Comparison of ENCODE assay signal across 2 cellular contexts in the genomic region with DNA sequence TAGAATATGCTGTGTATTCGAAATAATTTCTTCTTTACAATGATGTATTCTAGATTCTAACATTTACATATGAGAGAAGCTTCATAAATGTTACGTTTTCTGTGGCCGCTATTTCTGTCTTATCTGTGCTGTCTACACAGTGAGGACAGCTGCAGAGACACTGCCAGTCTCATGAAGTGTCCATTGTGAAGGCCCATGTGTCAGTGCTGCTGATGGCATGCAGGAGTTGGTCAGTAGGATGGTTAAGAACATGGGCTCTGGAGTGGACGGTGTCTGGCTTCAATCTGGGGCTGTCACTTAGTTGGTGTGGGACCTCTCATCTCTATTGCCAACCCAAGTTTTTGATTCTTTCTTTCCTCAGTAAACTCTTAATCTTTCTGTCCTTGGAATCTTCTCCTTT.
TF ChIP-seq lines count a peak whose summit lies in the region.

No MANE protein-coding gene starts in this region.

TF ChIP-seq in A549, 52 proteins besides CTCF, POLR2A, EP300 and RAD21:
- TF ChIP-seq, protein P1, sequence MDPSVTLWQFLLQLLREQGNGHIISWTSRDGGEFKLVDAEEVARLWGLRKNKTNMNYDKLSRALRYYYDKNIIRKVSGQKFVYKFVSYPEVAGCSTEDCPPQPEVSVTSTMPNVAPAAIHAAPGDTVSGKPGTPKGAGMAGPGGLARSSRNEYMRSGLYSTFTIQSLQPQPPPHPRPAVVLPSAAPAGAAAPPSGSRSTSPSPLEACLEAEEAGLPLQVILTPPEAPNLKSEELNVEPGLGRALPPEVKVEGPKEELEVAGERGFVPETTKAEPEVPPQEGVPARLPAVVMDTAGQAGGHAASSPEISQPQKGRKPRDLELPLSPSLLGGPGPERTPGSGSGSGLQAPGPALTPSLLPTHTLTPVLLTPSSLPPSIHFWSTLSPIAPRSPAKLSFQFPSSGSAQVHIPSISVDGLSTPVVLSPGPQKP (IDR thresholded peaks at IDR 0.05; ENCODE audit: low read depth, low read length), result no peak
- no peak for TF ChIP-seq HOXA7 (CRISPR knock-in tag; IDR thresholded peaks at IDR 0.05)
- no peak for TF ChIP-seq CEBPB (IDR thresholded peaks at IDR 0.05)
- TF ChIP-seq EHMT2 (IDR thresholded peaks at IDR 0.05; ENCODE audit: low read depth), result no peak
- TF ChIP-seq CBX8 (IDR thresholded peaks at IDR 0.05), result no peak
- TF ChIP-seq JUN (IDR thresholded peaks at IDR 0.05), result no peak
- no peak for TF ChIP-seq NPAS2 (CRISPR knock-in tag; IDR thresholded peaks at IDR 0.05; ENCODE audit: borderline replicate concordance)
- TF ChIP-seq, protein P2, sequence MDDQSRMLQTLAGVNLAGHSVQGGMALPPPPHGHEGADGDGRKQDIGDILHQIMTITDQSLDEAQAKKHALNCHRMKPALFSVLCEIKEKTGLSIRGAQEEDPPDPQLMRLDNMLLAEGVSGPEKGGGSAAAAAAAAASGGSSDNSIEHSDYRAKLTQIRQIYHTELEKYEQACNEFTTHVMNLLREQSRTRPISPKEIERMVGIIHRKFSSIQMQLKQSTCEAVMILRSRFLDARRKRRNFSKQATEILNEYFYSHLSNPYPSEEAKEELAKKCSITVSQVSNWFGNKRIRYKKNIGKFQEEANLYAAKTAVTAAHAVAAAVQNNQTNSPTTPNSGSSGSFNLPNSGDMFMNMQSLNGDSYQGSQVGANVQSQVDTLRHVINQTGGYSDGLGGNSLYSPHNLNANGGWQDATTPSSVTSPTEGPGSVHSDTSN (IDR thresholded peaks at IDR 0.05), result no peak
- TF ChIP-seq, protein P3, sequence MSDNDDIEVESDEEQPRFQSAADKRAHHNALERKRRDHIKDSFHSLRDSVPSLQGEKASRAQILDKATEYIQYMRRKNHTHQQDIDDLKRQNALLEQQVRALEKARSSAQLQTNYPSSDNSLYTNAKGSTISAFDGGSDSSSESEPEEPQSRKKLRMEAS (IDR thresholded peaks at IDR 0.05), result no peak
- TF ChIP-seq ZFP36 (IDR thresholded peaks at IDR 0.05; ENCODE audit: borderline replicate concordance, partially characterized antibody), result no peak
- TF ChIP-seq, protein P4, sequence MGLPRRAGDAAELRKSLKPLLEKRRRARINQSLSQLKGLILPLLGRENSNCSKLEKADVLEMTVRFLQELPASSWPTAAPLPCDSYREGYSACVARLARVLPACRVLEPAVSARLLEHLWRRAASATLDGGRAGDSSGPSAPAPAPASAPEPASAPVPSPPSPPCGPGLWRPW (IDR thresholded peaks at IDR 0.05), result no peak
- no peak for TF ChIP-seq MAZ (IDR thresholded peaks at IDR 0.05; ENCODE audit: borderline replicate concordance, low read depth, low read length)
- TF ChIP-seq, protein P5, sequence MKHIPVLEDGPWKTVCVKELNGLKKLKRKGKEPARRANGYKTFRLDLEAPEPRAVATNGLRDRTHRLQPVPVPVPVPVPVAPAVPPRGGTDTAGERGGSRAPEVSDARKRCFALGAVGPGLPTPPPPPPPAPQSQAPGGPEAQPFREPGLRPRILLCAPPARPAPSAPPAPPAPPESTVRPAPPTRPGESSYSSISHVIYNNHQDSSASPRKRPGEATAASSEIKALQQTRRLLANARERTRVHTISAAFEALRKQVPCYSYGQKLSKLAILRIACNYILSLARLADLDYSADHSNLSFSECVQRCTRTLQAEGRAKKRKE (CRISPR knock-in tag; IDR thresholded peaks at IDR 0.05; ENCODE audit: low read depth), result no peak
- TF ChIP-seq FOXS1 (CRISPR knock-in tag; IDR thresholded peaks at IDR 0.05), result no peak
- TF ChIP-seq ESRRA (IDR thresholded peaks at IDR 0.05; ENCODE audit: borderline replicate concordance, low read length), result no peak
- TF ChIP-seq FOSL2 (IDR thresholded peaks at IDR 0.05), result no peak
- no peak for TF ChIP-seq FOSL2 (CRISPR knock-in tag; IDR thresholded peaks at IDR 0.05)

TF ChIP-seq in IMR-90, 13 proteins besides CTCF, POLR2A, EP300 and RAD21:
- TF ChIP-seq, protein P1 (IDR thresholded peaks at IDR 0.05; ENCODE audit: borderline replicate concordance, low read depth, low read length), result no peak
- TF ChIP-seq MXI1 (IDR thresholded peaks at IDR 0.05; ENCODE audit: borderline replicate concordance, low read depth, low read length) (no peak), RFX5 (IDR thresholded peaks at IDR 0.05; ENCODE audit: low read depth, low read length) (no peak), CEBPB (IDR thresholded peaks at IDR 0.05; ENCODE audit: low read depth, low read length) (no peak), SMC3 (IDR thresholded peaks at IDR 0.05; ENCODE audit: low read depth, low read length) (no peak), RCOR1 (IDR thresholded peaks at IDR 0.05; ENCODE audit: insufficient replicate concordance, low read length) (no peak), CHD1 (IDR thresholded peaks at IDR 0.05; ENCODE audit: low read depth, low read length) (no peak), MAFK (IDR thresholded peaks at IDR 0.05; ENCODE audit: low read depth, low read length) (no peak), NFE2L2 (IDR thresholded peaks at IDR 0.05; ENCODE audit: low read depth, low read length) (no peak), MAZ (IDR thresholded peaks at IDR 0.05; ENCODE audit: borderline replicate concordance, low read depth, low read length) (no peak), BHLHE40 (IDR thresholded peaks at IDR 0.05; ENCODE audit: low read depth, low read length) (no peak)
- TF ChIP-seq, protein P6, sequence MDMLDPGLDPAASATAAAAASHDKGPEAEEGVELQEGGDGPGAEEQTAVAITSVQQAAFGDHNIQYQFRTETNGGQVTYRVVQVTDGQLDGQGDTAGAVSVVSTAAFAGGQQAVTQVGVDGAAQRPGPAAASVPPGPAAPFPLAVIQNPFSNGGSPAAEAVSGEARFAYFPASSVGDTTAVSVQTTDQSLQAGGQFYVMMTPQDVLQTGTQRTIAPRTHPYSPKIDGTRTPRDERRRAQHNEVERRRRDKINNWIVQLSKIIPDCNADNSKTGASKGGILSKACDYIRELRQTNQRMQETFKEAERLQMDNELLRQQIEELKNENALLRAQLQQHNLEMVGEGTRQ (IDR thresholded peaks at IDR 0.05; ENCODE audit: low read depth, low read length), result no peak
TF ChIP-seq in IMR-90: peak in this region for 0.
